1 cellular context compared by ENCODE assay signal in the genomic region with DNA sequence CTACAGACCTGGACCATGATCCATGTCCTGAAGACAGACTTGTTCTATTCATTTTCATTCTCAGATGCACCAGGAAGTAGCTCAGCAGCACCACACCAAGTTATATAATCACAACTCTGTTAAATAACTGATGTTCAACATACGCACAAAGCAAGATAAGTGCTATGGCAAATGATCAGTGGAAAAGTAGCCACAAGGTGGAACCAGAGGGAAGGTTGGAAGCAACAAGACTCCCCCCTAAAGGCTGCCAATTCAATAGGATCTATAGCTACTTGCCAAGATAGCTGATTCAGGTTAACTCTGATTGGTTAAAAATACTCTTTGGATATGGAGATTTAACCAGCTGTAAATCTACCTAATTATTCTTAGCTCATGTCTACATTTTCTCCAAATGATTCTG.
TF ChIP-seq lines count a peak whose summit lies in the region.

No MANE protein-coding gene starts in this region.

TF ChIP-seq in GM23338, 12 proteins besides CTCF, POLR2A, EP300 and RAD21 (continued from another document):
- TF ChIP-seq, protein P1, sequence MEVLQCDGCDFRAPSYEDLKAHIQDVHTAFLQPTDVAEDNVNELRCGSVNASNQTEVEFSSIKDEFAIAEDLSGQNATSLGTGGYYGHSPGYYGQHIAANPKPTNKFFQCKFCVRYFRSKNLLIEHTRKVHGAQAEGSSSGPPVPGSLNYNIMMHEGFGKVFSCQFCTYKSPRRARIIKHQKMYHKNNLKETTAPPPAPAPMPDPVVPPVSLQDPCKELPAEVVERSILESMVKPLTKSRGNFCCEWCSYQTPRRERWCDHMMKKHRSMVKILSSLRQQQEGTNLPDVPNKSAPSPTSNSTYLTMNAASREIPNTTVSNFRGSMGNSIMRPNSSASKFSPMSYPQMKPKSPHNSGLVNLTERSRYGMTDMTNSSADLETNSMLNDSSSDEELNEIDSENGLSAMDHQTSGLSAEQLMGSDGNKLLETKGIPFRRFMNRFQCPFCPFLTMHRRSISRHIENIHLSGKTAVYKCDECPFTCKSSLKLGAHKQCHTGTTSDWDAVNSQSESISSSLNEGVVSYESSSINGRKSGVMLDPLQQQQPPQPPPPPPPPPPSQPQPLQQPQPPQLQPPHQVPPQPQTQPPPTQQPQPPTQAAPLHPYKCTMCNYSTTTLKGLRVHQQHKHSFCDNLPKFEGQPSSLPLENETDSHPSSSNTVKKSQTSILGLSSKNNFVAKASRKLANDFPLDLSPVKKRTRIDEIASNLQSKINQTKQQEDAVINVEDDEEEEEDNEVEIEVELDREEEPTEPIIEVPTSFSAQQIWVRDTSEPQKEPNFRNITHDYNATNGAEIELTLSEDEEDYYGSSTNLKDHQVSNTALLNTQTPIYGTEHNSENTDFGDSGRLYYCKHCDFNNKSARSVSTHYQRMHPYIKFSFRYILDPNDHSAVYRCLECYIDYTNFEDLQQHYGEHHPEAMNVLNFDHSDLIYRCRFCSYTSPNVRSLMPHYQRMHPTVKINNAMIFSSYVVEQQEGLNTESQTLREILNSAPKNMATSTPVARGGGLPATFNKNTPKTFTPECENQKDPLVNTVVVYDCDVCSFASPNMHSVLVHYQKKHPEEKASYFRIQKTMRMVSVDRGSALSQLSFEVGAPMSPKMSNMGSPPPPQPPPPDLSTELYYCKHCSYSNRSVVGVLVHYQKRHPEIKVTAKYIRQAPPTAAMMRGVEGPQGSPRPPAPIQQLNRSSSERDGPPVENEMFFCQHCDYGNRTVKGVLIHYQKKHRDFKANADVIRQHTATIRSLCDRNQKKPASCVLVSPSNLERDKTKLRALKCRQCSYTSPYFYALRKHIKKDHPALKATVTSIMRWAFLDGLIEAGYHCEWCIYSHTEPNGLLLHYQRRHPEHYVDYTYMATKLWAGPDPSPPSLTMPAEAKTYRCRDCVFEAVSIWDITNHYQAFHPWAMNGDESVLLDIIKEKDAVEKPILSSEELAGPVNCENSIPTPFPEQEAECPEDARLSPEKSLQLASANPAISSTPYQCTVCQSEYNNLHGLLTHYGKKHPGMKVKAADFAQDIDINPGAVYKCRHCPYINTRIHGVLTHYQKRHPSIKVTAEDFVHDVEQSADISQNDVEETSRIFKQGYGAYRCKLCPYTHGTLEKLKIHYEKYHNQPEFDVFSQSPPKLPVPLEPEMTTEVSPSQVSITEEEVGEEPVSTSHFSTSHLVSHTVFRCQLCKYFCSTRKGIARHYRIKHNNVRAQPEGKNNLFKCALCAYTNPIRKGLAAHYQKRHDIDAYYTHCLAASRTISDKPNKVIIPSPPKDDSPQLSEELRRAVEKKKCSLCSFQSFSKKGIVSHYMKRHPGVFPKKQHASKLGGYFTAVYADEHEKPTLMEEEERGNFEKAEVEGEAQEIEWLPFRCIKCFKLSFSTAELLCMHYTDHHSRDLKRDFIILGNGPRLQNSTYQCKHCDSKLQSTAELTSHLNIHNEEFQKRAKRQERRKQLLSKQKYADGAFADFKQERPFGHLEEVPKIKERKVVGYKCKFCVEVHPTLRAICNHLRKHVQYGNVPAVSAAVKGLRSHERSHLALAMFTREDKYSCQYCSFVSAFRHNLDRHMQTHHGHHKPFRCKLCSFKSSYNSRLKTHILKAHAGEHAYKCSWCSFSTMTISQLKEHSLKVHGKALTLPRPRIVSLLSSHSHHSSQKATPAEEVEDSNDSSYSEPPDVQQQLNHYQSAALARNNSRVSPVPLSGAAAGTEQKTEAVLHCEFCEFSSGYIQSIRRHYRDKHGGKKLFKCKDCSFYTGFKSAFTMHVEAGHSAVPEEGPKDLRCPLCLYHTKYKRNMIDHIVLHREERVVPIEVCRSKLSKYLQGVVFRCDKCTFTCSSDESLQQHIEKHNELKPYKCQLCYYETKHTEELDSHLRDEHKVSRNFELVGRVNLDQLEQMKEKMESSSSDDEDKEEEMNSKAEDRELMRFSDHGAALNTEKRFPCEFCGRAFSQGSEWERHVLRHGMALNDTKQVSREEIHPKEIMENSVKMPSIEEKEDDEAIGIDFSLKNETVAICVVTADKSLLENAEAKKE (CRISPR knock-in tag; IDR thresholded peaks at IDR 0.05) = no peak
- TF ChIP-seq EZH2 (IDR thresholded peaks at IDR 0.05; ENCODE audit: low read depth, unreplicated experiment) (no peak), CREB1 (CRISPR knock-in tag; IDR thresholded peaks at IDR 0.05; ENCODE audit: low read depth) (no peak), JUNB (IDR thresholded peaks at IDR 0.05; ENCODE audit: unreplicated experiment) (no peak), STAT1 (IDR thresholded peaks at IDR 0.05; ENCODE audit: unreplicated experiment) (no peak)
- TF ChIP-seq, protein P2, sequence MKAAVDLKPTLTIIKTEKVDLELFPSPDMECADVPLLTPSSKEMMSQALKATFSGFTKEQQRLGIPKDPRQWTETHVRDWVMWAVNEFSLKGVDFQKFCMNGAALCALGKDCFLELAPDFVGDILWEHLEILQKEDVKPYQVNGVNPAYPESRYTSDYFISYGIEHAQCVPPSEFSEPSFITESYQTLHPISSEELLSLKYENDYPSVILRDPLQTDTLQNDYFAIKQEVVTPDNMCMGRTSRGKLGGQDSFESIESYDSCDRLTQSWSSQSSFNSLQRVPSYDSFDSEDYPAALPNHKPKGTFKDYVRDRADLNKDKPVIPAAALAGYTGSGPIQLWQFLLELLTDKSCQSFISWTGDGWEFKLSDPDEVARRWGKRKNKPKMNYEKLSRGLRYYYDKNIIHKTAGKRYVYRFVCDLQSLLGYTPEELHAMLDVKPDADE (IDR thresholded peaks at IDR 0.05) = no peak
- TF ChIP-seq, protein P3, sequence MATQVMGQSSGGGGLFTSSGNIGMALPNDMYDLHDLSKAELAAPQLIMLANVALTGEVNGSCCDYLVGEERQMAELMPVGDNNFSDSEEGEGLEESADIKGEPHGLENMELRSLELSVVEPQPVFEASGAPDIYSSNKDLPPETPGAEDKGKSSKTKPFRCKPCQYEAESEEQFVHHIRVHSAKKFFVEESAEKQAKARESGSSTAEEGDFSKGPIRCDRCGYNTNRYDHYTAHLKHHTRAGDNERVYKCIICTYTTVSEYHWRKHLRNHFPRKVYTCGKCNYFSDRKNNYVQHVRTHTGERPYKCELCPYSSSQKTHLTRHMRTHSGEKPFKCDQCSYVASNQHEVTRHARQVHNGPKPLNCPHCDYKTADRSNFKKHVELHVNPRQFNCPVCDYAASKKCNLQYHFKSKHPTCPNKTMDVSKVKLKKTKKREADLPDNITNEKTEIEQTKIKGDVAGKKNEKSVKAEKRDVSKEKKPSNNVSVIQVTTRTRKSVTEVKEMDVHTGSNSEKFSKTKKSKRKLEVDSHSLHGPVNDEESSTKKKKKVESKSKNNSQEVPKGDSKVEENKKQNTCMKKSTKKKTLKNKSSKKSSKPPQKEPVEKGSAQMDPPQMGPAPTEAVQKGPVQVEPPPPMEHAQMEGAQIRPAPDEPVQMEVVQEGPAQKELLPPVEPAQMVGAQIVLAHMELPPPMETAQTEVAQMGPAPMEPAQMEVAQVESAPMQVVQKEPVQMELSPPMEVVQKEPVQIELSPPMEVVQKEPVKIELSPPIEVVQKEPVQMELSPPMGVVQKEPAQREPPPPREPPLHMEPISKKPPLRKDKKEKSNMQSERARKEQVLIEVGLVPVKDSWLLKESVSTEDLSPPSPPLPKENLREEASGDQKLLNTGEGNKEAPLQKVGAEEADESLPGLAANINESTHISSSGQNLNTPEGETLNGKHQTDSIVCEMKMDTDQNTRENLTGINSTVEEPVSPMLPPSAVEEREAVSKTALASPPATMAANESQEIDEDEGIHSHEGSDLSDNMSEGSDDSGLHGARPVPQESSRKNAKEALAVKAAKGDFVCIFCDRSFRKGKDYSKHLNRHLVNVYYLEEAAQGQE (IDR thresholded peaks at IDR 0.05; ENCODE audit: unreplicated experiment) = no peak
